In the genomic region with DNA sequence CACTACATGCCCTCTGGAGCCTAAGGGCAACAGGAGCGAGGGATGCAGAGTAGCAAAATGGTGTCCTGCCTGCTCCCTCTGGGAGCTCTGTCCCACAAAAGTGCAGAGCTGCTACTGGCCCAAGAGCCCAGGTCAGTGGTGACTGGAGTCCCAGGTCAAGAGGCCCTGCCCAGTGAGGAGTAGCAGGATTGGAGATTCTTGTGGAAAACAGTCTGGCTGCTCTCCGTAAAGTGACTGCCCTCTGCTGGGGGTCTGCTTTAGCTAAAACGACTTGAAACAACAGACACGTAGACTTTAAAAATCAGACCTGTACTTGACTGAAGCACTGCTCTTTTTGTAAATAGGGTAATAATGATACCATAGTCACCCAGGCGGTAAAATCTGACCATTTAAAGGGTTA, we compare ENCODE assay signal across 12 cellular contexts.
DNase-seq lines count a peak whose midpoint lies in the region; ATAC-seq, FAIRE-seq and TF ChIP-seq lines count a peak whose summit lies in the region.
"Had no signal": no experiment of that assay in that cellular context is flagged by ENCODE, and none has a peak within 500 bp of the region (broad histone marks: within the 10 kb centered on the region; RNA-seq: fewer than 3 reads in every experiment).

No MANE protein-coding gene starts in this region.

- H3K9me3 ChIP-seq in AG04450 (ENCODE audit: control insufficient read depth, insufficient read depth, low read length) (no peaks in the 10 kb centered on the region), mammary epithelial cell (replicated peaks; ENCODE audit: insufficient read depth, low read length) (peaks cover 3% of the 10 kb centered on the region), kidney (ENCODE audit: control insufficient read depth in 1 of 2, low read length in 2 of 2) (peaks cover 9% of the 10 kb centered on the region in 2 donors)

- no peaks in the 10 kb centered on the region for H3K79me2 ChIP-seq in mammary epithelial cell (ENCODE audit: insufficient read depth, low read length)

- H4K20me1 ChIP-seq in mammary epithelial cell (ENCODE audit: insufficient read depth, low read length), result no peaks in the 10 kb centered on the region

- H3K4me2 ChIP-seq in mammary epithelial cell (ENCODE audit: insufficient read depth, low read depth, low read length), result no peak overlapping the region

- H3K4me3 ChIP-seq in AG04450 (ENCODE audit: low read depth, low read length), result no peak overlapping the region
- no peak overlapping the region for H3K4me3 ChIP-seq in mammary epithelial cell (replicated peaks in 1 of 3; ENCODE audit: insufficient read depth in 1 of 3, low read depth in 2 of 3, low read length in 3 of 3)
- no peak overlapping the region for H3K4me3 ChIP-seq in kidney (ENCODE audit: low read length in 2 of 2)

- H3K36me3 ChIP-seq in mammary epithelial cell (ENCODE audit: insufficient read depth, low read length) (no peaks in the 10 kb centered on the region), kidney (ENCODE audit: control insufficient read depth in 1 of 2, insufficient read depth in 2 of 2, low read length in 2 of 2) (no peaks in the 10 kb centered on the region)

- intact Hi-C loops in mammary epithelial cell (cut with micrococcal nuclease) (no loop called here), kidney (cut with DNase I) (no loop called here)

- CTCF ChIA-PET in AG04450 (lab: Charles Lee) (interaction anchor here (0.8 to 2.0 kb wide), 2 partner anchors 82 to 410 kb away, joined by 4 read pairs; no protein-coding TSS in a partner anchor), mammary epithelial cell (lab: Charles Lee; ENCODE audit: low non-redundant PET) (no interaction called here)

- peak; percentile 37; the same call in 1 of the 2 replicates for TF ChIP-seq CTCF in AG04450 (IDR thresholded peaks at IDR 0.05; ENCODE audit: low read depth, low read length)
- TF ChIP-seq CTCF in mammary epithelial cell (conservative IDR thresholded peaks at IDR 0.05 in 1 of 2, IDR thresholded peaks at IDR 0.05 in 1 of 2; ENCODE audit: extremely low read depth in 1 of 2, insufficient read depth in 1 of 2, low read depth in 1 of 2, low read length in 2 of 2), result peak; percentile 11 to 41
- TF ChIP-seq CTCF in kidney (IDR thresholded peaks at IDR 0.05; ENCODE audit: borderline replicate concordance, extremely low read depth, insufficient read depth), result no peak

- POLR2A ChIA-PET in AG04450 (lab: Yijun Ruan, JAX), result no interaction called here

- 30% methylated on average over 4 of the region's 5 CpGs for WGBS in mammary epithelial cell (ENCODE audit: low coverage, missing lambda C conversion rate)

- in situ Hi-C loops in mammary epithelial cell (cut with MboI; ENCODE audit: low sequenced_read_pairs in 2 of 2), result no loop called here

- H3K27me3 ChIP-seq in AG04450 (ENCODE audit: control insufficient read depth, insufficient read depth, low read length), result no peaks in the 10 kb centered on the region
- H3K27me3 ChIP-seq in mammary epithelial cell (ENCODE audit: insufficient read depth, low read length), result no peaks in the 10 kb centered on the region

- FAIRE-seq in kidney (lab: Jason Lieb, UNC), result no peak

- DNase-seq in AG04450 (ENCODE audit: low read depth, low spot score), result no peak
- peak; percentile 7 for DNase-seq in LHCN-M2 (ENCODE audit: low read depth)
- DNase-seq in mammary epithelial cell, result no peak
- DNase-seq in iPS-NIHi7 (ENCODE audit: extremely low spot score), result peak; percentile 48
- DNase-seq in NCI-H774 (lab: John Stamatoyannopoulos, UW), result no peak
- no peak for DNase-seq in kidney
- DNase-seq: activated T-cell treated with anti-CD3 and anti-CD28 coated beads, Interleukin-2, amount 50 U/mL, for 4 hours; caudate nucleus; NCI-H187 treated with DMSO at 0.1 percent for 48 hours; RPMI8226 had no signal

- H3K4me1 ChIP-seq in mammary epithelial cell (ENCODE audit: insufficient read depth, low read length) (no peaks in the 10 kb centered on the region), kidney (ENCODE audit: control insufficient read depth in 1 of 2, insufficient read depth in 1 of 2, low read depth in 1 of 2, low read length in 2 of 2) (no peaks in the 10 kb centered on the region)

- ATAC-seq in HG03565 (IDR thresholded peaks at IDR 0.05; ENCODE audit: unreplicated experiment) (no peak), GM18909 (IDR thresholded peaks at IDR 0.05; ENCODE audit: poor library complexity, unreplicated experiment) (no peak)
- ATAC-seq: activated T-cell treated with anti-CD3 and anti-CD28 coated beads, Interleukin-2, amount 50 U/mL, for 4 hours had no signal

- H3K9ac ChIP-seq in mammary epithelial cell (ENCODE audit: insufficient read depth, low read length) (no peak overlapping the region), kidney (ENCODE audit: low read length in 2 of 2) (no peak overlapping the region)

- BruUV-seq in mammary epithelial cell (replicated peaks; lab: Mats Ljungman, UMichigan), result no TSS peak

- H2AFZ ChIP-seq in mammary epithelial cell (ENCODE audit: low read depth, low read length), result no peak overlapping the region

- H3K27ac ChIP-seq in AG04450 (ENCODE audit: low read depth, low read length), result no peak overlapping the region
- no peak overlapping the region for H3K27ac ChIP-seq in mammary epithelial cell (ENCODE audit: insufficient read depth, low read depth, low read length)
- H3K27ac ChIP-seq in kidney (ENCODE audit: low read depth in 2 of 2, low read length in 2 of 2), result no peak overlapping the region

- dilution Hi-C loops in mammary epithelial cell (cut with HindIII; ENCODE audit: low sequenced_read_pairs), result no loop called here

Comparison
In these comparisons a context has a peak if more than half of its experiments do, and no peak if none do; other contexts are left out.
1. DNase-seq: peak in LHCN-M2 (single experiment) and iPS-NIHi7 (single experiment); none in AG04450 (single experiment), mammary epithelial cell (single experiment), NCI-H774 (single experiment) and kidney (single experiment).